ENCODE assay signal across 9 cellular contexts in genomic region chr7:150988230-150989226, GRCh38. TPM values are rescaled to one million over a fixed set of nuclear protein-coding genes. Genes with fewer than 3 reads are reported as not detected.
DNase-seq lines count a peak whose midpoint lies in the region; ATAC-seq and TF ChIP-seq lines count a peak whose summit lies in the region.
"Had no signal": no experiment of that assay in that cellular context is flagged by ENCODE, and none has a peak within 500 bp of the region (broad histone marks: within the 10 kb centered on the region; RNA-seq: fewer than 3 reads in every experiment).

No MANE protein-coding gene starts in this region.

- H3K79me2 ChIP-seq in PC-3 (ENCODE audit: low read length): no peaks in the 10 kb centered on the region

- H3K36me3 ChIP-seq in HUES6 (ENCODE audit: control insufficient read depth, insufficient read depth, low read length) (no peaks in the 10 kb centered on the region), PC-3 (ENCODE audit: low read depth, low read length) (no peaks in the 10 kb centered on the region), aorta (ENCODE audit: control insufficient read depth in 1 of 2, insufficient read depth in 2 of 2, low read length in 1 of 2) (no peaks in the 10 kb centered on the region)

- H3K9ac ChIP-seq in HUES6 (ENCODE audit: low read length): no peak overlapping the region
- H3K9ac ChIP-seq in PC-3 (ENCODE audit: low read length): no peak overlapping the region

- peaks cover 16% of the 10 kb centered on the region; the same call in 1 of the 2 replicates for H3K4me1 ChIP-seq in HUES6 (ENCODE audit: control insufficient read depth, insufficient read depth, low read length)
- peaks cover 6% of the 10 kb centered on the region for H3K4me1 ChIP-seq in PC-3 (ENCODE audit: insufficient read depth, low read length)
- no peaks in the 10 kb centered on the region for H3K4me1 ChIP-seq in aorta (ENCODE audit: control insufficient read depth in 1 of 2, insufficient read depth in 2 of 2, low read length in 2 of 2)

- POLR2A ChIA-PET in PC-3 (lab: Charles Lee; ENCODE audit: unreplicated experiment): interaction anchor here (0.6 kb wide), 1 partner anchor 12 kb away, joined by 19 read pairs; no protein-coding TSS in a partner anchor

- BruUV-seq in PC-3 (replicated peaks; lab: Mats Ljungman, UMichigan): no TSS peak

- 19% methylated on average over 28 to 31 of the region's 31 CpGs for WGBS in aorta, 2 donors

- H3K27ac ChIP-seq in C4-2B (no peak overlapping the region), HUES6 (ENCODE audit: low read depth, low read length) (no peak overlapping the region), PC-3 (ENCODE audit: low read length) (no peak overlapping the region), aorta (ENCODE audit: low read depth in 1 of 2, low read length in 2 of 2) (no peak overlapping the region)

- H4K20me1 ChIP-seq in PC-3 (ENCODE audit: low read length): no peaks in the 10 kb centered on the region

- H3K9me2 ChIP-seq in PC-3 (replicated peaks; ENCODE audit: low read length): no peaks in the 10 kb centered on the region

- intact Hi-C loops in PC-3 (cut with micrococcal nuclease): loop anchor here (5.0 kb wide), 1 partner anchor 211 kb away; no protein-coding TSS in a partner anchor
- intact Hi-C loops in aorta (cut with DNase I): loop anchor here (1.0 to 5.0 kb wide), 2 partner anchors 90 to 91 kb away; no protein-coding TSS in a partner anchor

- no peaks in the 10 kb centered on the region for H3F3A ChIP-seq in PC-3 (ENCODE audit: low read length, unreplicated experiment)

- H3K27me3 ChIP-seq in HUES6 (ENCODE audit: control insufficient read depth, insufficient read depth, low read length) (peaks cover 3% of the 10 kb centered on the region; the same call in 1 of the 2 replicates), PC-3 (ENCODE audit: low read length) (no peaks in the 10 kb centered on the region), aorta (ENCODE audit: control insufficient read depth in 1 of 2, insufficient read depth in 2 of 2, low read length in 1 of 2) (peaks cover 0 to 6% of the 10 kb centered on the region in 2 donors)

- DNase-seq in PC-3 (peak; percentile 37), foreskin melanocyte (peak; percentile 20), omental fat pad (ENCODE audit: low spot score) (no peak), aorta (peak; percentile 63 to 82)
- peak; percentile 55 for DNase-seq in activated effector memory CD4-positive, alpha-beta T cell treated with Interleukin-2 at 50 U/mL for 16 hours

- H3K9me3 ChIP-seq in HUES6 (ENCODE audit: control insufficient read depth, insufficient read depth, low read depth, low read length): peaks cover 19% of the 10 kb centered on the region
- H3K9me3 ChIP-seq in PC-3 (ENCODE audit: low read length): 0 out of 2 replicates have a peak, but pooled peaks cover 6% of the 10 kb centered on the region
- peaks cover 7% of the 10 kb centered on the region for H3K9me3 ChIP-seq in aorta (ENCODE audit: control insufficient read depth, low read length)

- peak; percentile 55 for ATAC-seq in PC-3
- ATAC-seq in omental fat pad (ENCODE audit: low FRiP score): peak; percentile 61
- peak; percentile 70 for ATAC-seq in aorta (ENCODE audit: low FRiP score)
- ATAC-seq in HG03432 (IDR thresholded peaks at IDR 0.05; ENCODE audit: unreplicated experiment): no peak

- H3K4me3 ChIP-seq in HUES6 (ENCODE audit: low read depth, low read length) (peak overlapping the region; percentile 59), PC-3 (ENCODE audit: low read length) (no peak overlapping the region), aorta (ENCODE audit: low read length in 2 of 2) (no peak overlapping the region)

- H2AFZ ChIP-seq in PC-3 (ENCODE audit: low read length): no peak overlapping the region

- peak overlapping the region; percentile 39 for H3K4me2 ChIP-seq in PC-3 (ENCODE audit: low read length)

- CTCF ChIA-PET in PC-3 (lab: Charles Lee): interaction anchor here (0.6 to 0.8 kb wide), 4 partner anchors 26 to 189 kb away, joined by 3 to 4 read pairs (median 3); no protein-coding TSS in a partner anchor

- TF ChIP-seq CTCF in C4-2B (conservative IDR thresholded peaks at IDR 0.05) (peak; percentile 97), PC-3 (conservative IDR thresholded peaks at IDR 0.05; ENCODE audit: low read depth, low read length) (peak; percentile 68), omental fat pad (IDR thresholded peaks at IDR 0.05) (peak in 1 of 3 donors; percentile 48)

RNA-seq across cellular contexts. Expression of gene NOS3, which starts 2.3 kb away (rescaled TPM):
- total RNA-seq in PC-3 (2014; rRNA removed) (0.66 and 2.5 TPM in 2 replicates), omental fat pad (10 to 100 TPM; 11.2 to 75.3 (median 25.2) TPM), aorta (10 to 100 TPM; 28.1 to 32.4 TPM)
- 10 to 100 TPM in 1 of 2 donors, under 1 TPM in 1; 0.63 to 17.3 TPM for polyA plus RNA-seq in aorta

RNA-seq across cellular contexts. Expression of gene KCNH2, which starts 10.4 kb away (rescaled TPM):
- 0.84 and 1.6 TPM in 2 replicates for total RNA-seq in PC-3 (2014; rRNA removed)
- total RNA-seq in omental fat pad: under 1 TPM; 0.12 to 0.56 (median 0.47) TPM
- total RNA-seq in aorta: 1 to 10 TPM in 1 of 2 donors, under 1 TPM in 1; 0.65 to 2.4 TPM
- under 1 TPM; 0.23 to 0.63 TPM for polyA plus RNA-seq in aorta

RNA-seq across cellular contexts. Expression of gene ATG9B, which starts 35.8 kb away (rescaled TPM):
- 1.2 and 1.3 TPM in 2 replicates for total RNA-seq in PC-3 (2014; rRNA removed)
- under 1 TPM in 1 of 4 donors, not detected in 3; 0.46 TPM for total RNA-seq in omental fat pad
- under 1 TPM in 1 of 2 donors, not detected in 1; 0.12 TPM for total RNA-seq in aorta
- polyA plus RNA-seq in aorta: not detected
- total RNA-seq: urinary bladder had no signal

RNA-seq across cellular contexts. Expression of gene ABCB8, which starts 39.7 kb away (rescaled TPM):
- 58.4 and 95.7 TPM in 2 replicates for total RNA-seq in PC-3 (2014; rRNA removed)
- total RNA-seq in omental fat pad: 10 to 100 TPM; 25.5 to 39.4 (median 31.6) TPM
- 10 to 100 TPM; 18.7 to 30.8 TPM for total RNA-seq in aorta
- polyA plus RNA-seq in aorta: 10 to 100 TPM in 1 of 2 donors, 1 to 10 TPM in 1; 5.5 to 39.7 TPM

RNA-seq across cellular contexts. Expression of gene ASIC3, which starts 59.8 kb away (rescaled TPM):
- total RNA-seq in PC-3 (2014; rRNA removed): 1.7 and 2.6 TPM in 2 replicates
- 1 to 10 TPM; 1.6 to 3.2 (median 2.3) TPM for total RNA-seq in omental fat pad
- 1 to 10 TPM; 1.7 to 2.9 TPM for total RNA-seq in aorta
- 1 to 10 TPM in 1 of 2 donors, not detected in 1; 7.1 TPM for polyA plus RNA-seq in aorta
